14 cellular contexts compared by ENCODE assay signal in genomic region chr9:22863736-22864135, GRCh38.
DNase-seq lines count a peak whose midpoint lies in the region; ATAC-seq and TF ChIP-seq lines count a peak whose summit lies in the region.
"Had no signal": no experiment of that assay in that cellular context is flagged by ENCODE, and none has a peak within 500 bp of the region (broad histone marks: within the 10 kb centered on the region; RNA-seq: fewer than 3 reads in every experiment).

No MANE protein-coding gene starts in this region.

- H2BK15ac ChIP-seq in H9 (ENCODE audit: low read depth, low read length), result no peak overlapping the region

- DNase-seq in H9 (no peak), endodermal cell (peak; percentile 46), neural progenitor cell (ENCODE audit: low spot score) (peak; percentile 82), omental fat pad (ENCODE audit: low spot score) (no peak), NCI-H1436 treated with DMSO at 0.1 percent for 48 hours (lab: John Stamatoyannopoulos, UW) (no peak)
- DNase-seq: Caco-2; CD4-positive, CD25-positive, alpha-beta regulatory T cell; GOT3 had no signal

- H3K23ac ChIP-seq in H9 (ENCODE audit: insufficient read length, low read depth, low read length), result no peak overlapping the region

- H4K5ac ChIP-seq in H9 (ENCODE audit: insufficient read length, low read depth, low read length), result no peak overlapping the region

- ATAC-seq in omental fat pad (ENCODE audit: low FRiP score) (no peak), GM21825 (IDR thresholded peaks at IDR 0.05; ENCODE audit: unreplicated experiment) (no peak)
- ATAC-seq: HepG2 had no signal

- H3K4me3 Mint-ChIP-seq in H9 (no peak overlapping the region), endodermal cell (no peak overlapping the region), neural progenitor cell (no peak overlapping the region)
- H3K4me3 Mint-ChIP-seq: B cell; CD4-positive, CD25-positive, alpha-beta regulatory T cell; IgD-negative memory B cell had no signal

- H3K9ac ChIP-seq in H9 (ENCODE audit: extremely low read depth, insufficient read length, low read length) (no peak overlapping the region), endodermal cell (ENCODE audit: extremely low read depth, low read length, poor library complexity, severe bottlenecking) (no peak overlapping the region), neural progenitor cell (no peak overlapping the region)
- H3K9ac ChIP-seq: BLaER1 treated with 17β-estradiol and CSF1 and Interleukin-3, amounts not matched to agents 10 nM and 100 nM had no signal

- H3K4me1 Mint-ChIP-seq in H9, result peaks cover 10 to 11% of the 10 kb centered on the region in 2 experiments
- H3K4me1 Mint-ChIP-seq in endodermal cell, result peaks cover 11% of the 10 kb centered on the region
- peaks cover 9% of the 10 kb centered on the region for H3K4me1 Mint-ChIP-seq in neural progenitor cell
- H3K4me1 Mint-ChIP-seq: B cell; CD4-positive, CD25-positive, alpha-beta regulatory T cell; IgD-negative memory B cell had no signal

- H3K27ac Mint-ChIP-seq in H9, result no peak overlapping the region
- H3K27ac Mint-ChIP-seq in endodermal cell, result no peak overlapping the region
- no peak overlapping the region for H3K27ac Mint-ChIP-seq in neural progenitor cell
- H3K27ac Mint-ChIP-seq: B cell; CD4-positive, CD25-positive, alpha-beta regulatory T cell; IgD-negative memory B cell had no signal

- H3K27me3 ChIP-seq in H9 (ENCODE audit: insufficient read depth, low read length), result no peaks in the 10 kb centered on the region
- no peaks in the 10 kb centered on the region for H3K27me3 ChIP-seq in endodermal cell (ENCODE audit: control insufficient read depth, insufficient read depth, low read length, poor library complexity, severe bottlenecking)
- H3K27me3 ChIP-seq in neural progenitor cell, result no peaks in the 10 kb centered on the region
- H3K27me3 ChIP-seq: BLaER1 treated with 17β-estradiol and CSF1 and Interleukin-3, amounts not matched to agents 10 nM and 100 nM had no signal

- H2AFZ ChIP-seq in H9 (ENCODE audit: low read length) (no peak overlapping the region), neural progenitor cell (replicated peaks) (no peak overlapping the region)

- H2AK5ac ChIP-seq in H9 (ENCODE audit: insufficient read length, low read length), result no peak overlapping the region

- H3K18ac ChIP-seq in H9 (ENCODE audit: insufficient read length, low read depth, low read length), result no peak overlapping the region

- WGBS in H9 (ENCODE audit: extremely low coverage, insufficient read length, low lambda C conversion rate), result no CpG with 5 or more reads among the region's 1 CpG
- WGBS in endodermal cell (ENCODE audit: insufficient coverage in 1 of 2, insufficient read length in 1 of 2), 2 experiments, result 71 to 92% methylated on average over 1 of the region's 1 CpG

- H3K4me2 ChIP-seq in H9 (ENCODE audit: insufficient read depth, insufficient read length, low read length) (no peak overlapping the region), neural progenitor cell (peak overlapping the region; percentile 44)
- H3K4me2 ChIP-seq: BLaER1 treated with 17β-estradiol and CSF1 and Interleukin-3, amounts not matched to agents 10 nM and 100 nM had no signal

- H3K56ac ChIP-seq in H9 (ENCODE audit: insufficient read length, low read depth, low read length), result no peak overlapping the region

- no peak overlapping the region for H2BK12ac ChIP-seq in H9 (ENCODE audit: insufficient read length, low read depth, low read length)

- H3K79me2 ChIP-seq in H9 (ENCODE audit: insufficient read depth, low read length) (no peaks in the 10 kb centered on the region), neural progenitor cell (ENCODE audit: low read depth) (no peaks in the 10 kb centered on the region)

- no peak overlapping the region for H2BK20ac ChIP-seq in H9 (ENCODE audit: low read depth, low read length, poor library complexity, severe bottlenecking)

- H3K36me3 ChIP-seq in endodermal cell (ENCODE audit: control insufficient read depth, insufficient read depth, low read length), result no peaks in the 10 kb centered on the region
- no peaks in the 10 kb centered on the region for H3K36me3 ChIP-seq in neural progenitor cell
- H3K36me3 ChIP-seq: BLaER1 treated with 17β-estradiol and CSF1 and Interleukin-3, amounts not matched to agents 10 nM and 100 nM; HAP-1 had no signal

- H3K4me3 ChIP-seq in endodermal cell (ENCODE audit: low read length), result no peak overlapping the region
- no peak overlapping the region for H3K4me3 ChIP-seq in neural progenitor cell
- H3K4me3 ChIP-seq: BLaER1 treated with 17β-estradiol and CSF1 and Interleukin-3, amounts not matched to agents 10 nM and 100 nM; HAP-1 had no signal

- H2BK5ac ChIP-seq in H9 (ENCODE audit: insufficient read length, low read length), result no peak overlapping the region

- H3K4me1 ChIP-seq in H9 (ENCODE audit: insufficient read depth, low read length), result no peaks in the 10 kb centered on the region
- peaks cover 4% of the 10 kb centered on the region for H3K4me1 ChIP-seq in endodermal cell (ENCODE audit: control insufficient read depth, insufficient read depth, low read length)
- peaks cover 16% of the 10 kb centered on the region for H3K4me1 ChIP-seq in neural progenitor cell
- H3K4me1 ChIP-seq: BLaER1 treated with 17β-estradiol and CSF1 and Interleukin-3, amounts not matched to agents 10 nM and 100 nM; Caco-2; HAP-1 had no signal

- no peak overlapping the region for H4K8ac ChIP-seq in H9 (replicated peaks; ENCODE audit: insufficient read length, low read depth, low read length)

- no peak overlapping the region for H3K4ac ChIP-seq in H9 (ENCODE audit: low read depth, low read length)

- no peaks in the 10 kb centered on the region for H3K9me3 ChIP-seq in H9 (ENCODE audit: control insufficient read depth, low read depth, low read length)
- H3K9me3 ChIP-seq in endodermal cell (ENCODE audit: control insufficient read depth, low read length), result peaks cover 35% of the 10 kb centered on the region
- H3K9me3 ChIP-seq in neural progenitor cell (ENCODE audit: low read depth), result no peaks in the 10 kb centered on the region
- H3K9me3 ChIP-seq: Caco-2, HAP-1 had no signal

- H3K9me3 Mint-ChIP-seq in H9 (peaks cover 7 to 11% of the 10 kb centered on the region in 2 experiments), endodermal cell (peaks cover 38% of the 10 kb centered on the region), neural progenitor cell (peaks cover 8% of the 10 kb centered on the region)

- H4K91ac ChIP-seq in H9 (ENCODE audit: insufficient read length, low read depth, low read length), result no peak overlapping the region

- H3K23me2 ChIP-seq in H9 (ENCODE audit: insufficient read length, low read depth, low read length, poor library complexity, severe bottlenecking), result no peaks in the 10 kb centered on the region

- H3K27ac ChIP-seq in H9 (ENCODE audit: insufficient read length, low read depth, low read length) (no peak overlapping the region), endodermal cell (ENCODE audit: low read depth, low read length) (no peak overlapping the region), neural progenitor cell (no peak overlapping the region)
- H3K27ac ChIP-seq: BLaER1 treated with 17β-estradiol and CSF1 and Interleukin-3, amounts not matched to agents 10 nM and 100 nM had no signal

- peaks cover 2 to 25% (median 4%) of the 10 kb centered on the region in 3 experiments; a peak in 6 of 7 replicates for H3K36me3 Mint-ChIP-seq in H9 (ENCODE audit: insufficient read depth in 1 of 3, low read depth in 3 of 3)
- H3K36me3 Mint-ChIP-seq in endodermal cell (ENCODE audit: low read depth), result no peaks in the 10 kb centered on the region
- peaks cover 3% of the 10 kb centered on the region for H3K36me3 Mint-ChIP-seq in neural progenitor cell
- H3K36me3 Mint-ChIP-seq: CD4-positive, CD25-positive, alpha-beta regulatory T cell; IgD-negative memory B cell had no signal

- H3K27me3 Mint-ChIP-seq in H9 (ENCODE audit: low read depth), result no peaks in the 10 kb centered on the region
- H3K27me3 Mint-ChIP-seq in endodermal cell (ENCODE audit: insufficient read depth), result no peaks in the 10 kb centered on the region
- H3K27me3 Mint-ChIP-seq in neural progenitor cell (ENCODE audit: insufficient read depth, low read depth), result peaks cover 4% of the 10 kb centered on the region
- H3K27me3 Mint-ChIP-seq: B cell; CD4-positive, CD25-positive, alpha-beta regulatory T cell; IgD-negative memory B cell had no signal

- TF ChIP-seq CTCF in H9 (conservative IDR thresholded peaks at IDR 0.05) (no peak), endodermal cell (conservative IDR thresholded peaks at IDR 0.05) (no peak), neural progenitor cell (IDR thresholded peaks at IDR 0.05) (no peak), omental fat pad (IDR thresholded peaks at IDR 0.05) (no peak)

- H3K79me1 ChIP-seq in H9 (ENCODE audit: insufficient read depth, low read depth, low read length, poor library complexity, severe bottlenecking), result no peaks in the 10 kb centered on the region

- H3T11ph ChIP-seq in H9 (ENCODE audit: low read length), result no peak overlapping the region

- no peaks in the 10 kb centered on the region for H4K20me1 ChIP-seq in H9 (ENCODE audit: control insufficient read depth, insufficient read depth, insufficient read length)
- no peaks in the 10 kb centered on the region for H4K20me1 ChIP-seq in neural progenitor cell (ENCODE audit: low read depth)
- H4K20me1 ChIP-seq: BLaER1 treated with 17β-estradiol and CSF1 and Interleukin-3, amounts not matched to agents 10 nM and 100 nM had no signal

- peak overlapping the region; percentile 29; the same call in 1 of the 2 replicates for H3K14ac ChIP-seq in H9 (ENCODE audit: insufficient read depth, low read length)

- no peak overlapping the region for H2BK120ac ChIP-seq in H9 (ENCODE audit: low read depth, low read length, poor library complexity, severe bottlenecking)

- H3F3A ChIP-seq in neural progenitor cell (ENCODE audit: low read depth), result peaks cover 8% of the 10 kb centered on the region

Comparison
In these comparisons a context has a peak if more than half of its experiments do, and no peak if none do; other contexts are left out.
1. DNase-seq: peak in endodermal cell (single experiment) and neural progenitor cell (single experiment); none in H9 (single experiment), omental fat pad (single experiment) and NCI-H1436 treated with DMSO at 0.1 percent for 48 hours (single experiment).